8 cellular contexts compared by ENCODE assay signal in genomic region chr16:85798901-85799496, GRCh38. TPM values are rescaled to one million over a fixed set of nuclear protein-coding genes. Genes with fewer than 3 reads are reported as not detected.
DNase-seq lines count a peak whose midpoint lies in the region; ATAC-seq, FAIRE-seq and TF ChIP-seq lines count a peak whose summit lies in the region.

No MANE protein-coding gene starts in this region.

- H3K27ac Mint-ChIP-seq in stimulated activated memory B cell treated with anti-CD40 and anti-IgM and Interleukin-4, amounts not matched to agents 10 μg/mL and 1 μg/mL and 100 μg/mL, for 72 hours = peak overlapping the region; percentile 97

- H3K4me1 ChIP-seq in SJCRH30 = no peaks in the 10 kb centered on the region

- H3K27me3 Mint-ChIP-seq in stimulated activated memory B cell treated with anti-CD40 and anti-IgM and Interleukin-4, amounts not matched to agents 10 μg/mL and 1 μg/mL and 100 μg/mL, for 72 hours = no peaks in the 10 kb centered on the region

- H3K36me3 Mint-ChIP-seq in stimulated activated memory B cell treated with anti-CD40 and anti-IgM and Interleukin-4, amounts not matched to agents 10 μg/mL and 1 μg/mL and 100 μg/mL, for 72 hours = peaks cover 54% of the 10 kb centered on the region

- no peaks in the 10 kb centered on the region for H3K9me3 Mint-ChIP-seq in stimulated activated memory B cell treated with anti-CD40 and anti-IgM and Interleukin-4, amounts not matched to agents 10 μg/mL and 1 μg/mL and 100 μg/mL, for 72 hours

- no peak for FAIRE-seq in bronchial epithelial cell (lab: Jason Lieb, UNC)

- peak overlapping the region; percentile 72 for H3K27ac ChIP-seq in SJCRH30

- H3K4me3 Mint-ChIP-seq in stimulated activated memory B cell treated with anti-CD40 and anti-IgM and Interleukin-4, amounts not matched to agents 10 μg/mL and 1 μg/mL and 100 μg/mL, for 72 hours = peak overlapping the region; percentile 94

- H3K4me1 Mint-ChIP-seq in stimulated activated memory B cell treated with anti-CD40 and anti-IgM and Interleukin-4, amounts not matched to agents 10 μg/mL and 1 μg/mL and 100 μg/mL, for 72 hours = peaks cover 63% of the 10 kb centered on the region

- TF ChIP-seq CTCF in bronchial epithelial cell (IDR thresholded peaks at IDR 0.05; ENCODE audit: insufficient read depth, low read length, severe bottlenecking) = peak; percentile 25

- intact Hi-C loops in Right ventricle myocardium inferior (cut with DNase I) = no loop called here
- intact Hi-C loops in cardiac septum (cut with DNase I) = no loop called here

- no peaks in the 10 kb centered on the region for H3K27me3 ChIP-seq in SJCRH30
- H3K27me3 ChIP-seq in bronchial epithelial cell (ENCODE audit: control insufficient read depth, insufficient read depth, low read length) = no peaks in the 10 kb centered on the region

- H3K9me3 ChIP-seq in SJCRH30 (replicated peaks) = no peaks in the 10 kb centered on the region

- H3K36me3 ChIP-seq in SJCRH30 = peaks cover 5% of the 10 kb centered on the region; the same call in 1 of the 2 replicates
- peaks cover 26% of the 10 kb centered on the region for H3K36me3 ChIP-seq in bronchial epithelial cell (ENCODE audit: control insufficient read depth, insufficient read depth, low read length)

- H3K4me3 ChIP-seq in SJCRH30 (peak overlapping the region; percentile 86), bronchial epithelial cell (ENCODE audit: low read depth, low read length) (peak overlapping the region; percentile 97)

- DNase-seq in Right ventricle myocardium inferior (ENCODE audit: missing footprints) (peak; percentile 77), cardiac septum (ENCODE audit: low spot score) (no peak), SJCRH30 (peak; percentile 18 to 28), bronchial epithelial cell (ENCODE audit: low read depth) (peak; percentile 10), left kidney (ENCODE audit: low read depth, low spot score) (peak; percentile 57)

- ATAC-seq in Right ventricle myocardium inferior (peak; percentile 14), HG02973 (IDR thresholded peaks at IDR 0.05; ENCODE audit: unreplicated experiment) (peak; percentile 27), GM18873 (IDR thresholded peaks at IDR 0.05; ENCODE audit: low FRiP score, unreplicated experiment) (no peak)
- ATAC-seq in stimulated activated memory B cell treated with anti-CD40 and anti-IgM and Interleukin-4, amounts not matched to agents 10 μg/mL and 1 μg/mL and 100 μg/mL, for 72 hours = peak; percentile 58

RNA-seq across cellular contexts. Expression of gene EMC8, which starts 0.3 kb away (rescaled TPM):
- total RNA-seq in Right ventricle myocardium inferior (25.8 TPM), cardiac septum (20.3 TPM), bronchial epithelial cell (22.8 and 26.3 TPM in 2 replicates)
- 26.2 and 29.6 TPM in 2 replicates for total RNA-seq in SJCRH30 (2014; rRNA removed; shearing (Covaris generic))

RNA-seq across cellular contexts. Expression of gene COX4I1, which starts 0.5 kb away (rescaled TPM):
- 2,129 TPM for total RNA-seq in Right ventricle myocardium inferior
- total RNA-seq in cardiac septum = 1,440 TPM
- 304 and 345 TPM in 2 replicates for total RNA-seq in SJCRH30 (2014; rRNA removed; shearing (Covaris generic))
- total RNA-seq in bronchial epithelial cell = 591 and 639 TPM in 2 replicates

RNA-seq across cellular contexts. Expression of gene C16orf74, which starts 48.1 kb away (rescaled TPM):
- total RNA-seq in Right ventricle myocardium inferior (0.95 TPM), cardiac septum (0.51 TPM), bronchial epithelial cell (157 and 167 TPM in 2 replicates)
- total RNA-seq in SJCRH30 (2014; rRNA removed; shearing (Covaris generic)) = 0.84 and 1.1 TPM in 2 replicates

Comparison
In these comparisons a context has a peak if more than half of its experiments do, and no peak if none do; other contexts are left out.
1. RNA of gene C16orf74, which starts 48.1 kb away (total RNA-seq): 157 to 167 TPM in bronchial epithelial cell; 0.84 to 1.1 TPM in SJCRH30, 0.95 TPM in Right ventricle myocardium inferior (single experiment) and 0.51 TPM in cardiac septum (single experiment); every median in the first group is over 10 times any median in the second.